1 cellular context compared by ENCODE assay signal in the genomic region with DNA sequence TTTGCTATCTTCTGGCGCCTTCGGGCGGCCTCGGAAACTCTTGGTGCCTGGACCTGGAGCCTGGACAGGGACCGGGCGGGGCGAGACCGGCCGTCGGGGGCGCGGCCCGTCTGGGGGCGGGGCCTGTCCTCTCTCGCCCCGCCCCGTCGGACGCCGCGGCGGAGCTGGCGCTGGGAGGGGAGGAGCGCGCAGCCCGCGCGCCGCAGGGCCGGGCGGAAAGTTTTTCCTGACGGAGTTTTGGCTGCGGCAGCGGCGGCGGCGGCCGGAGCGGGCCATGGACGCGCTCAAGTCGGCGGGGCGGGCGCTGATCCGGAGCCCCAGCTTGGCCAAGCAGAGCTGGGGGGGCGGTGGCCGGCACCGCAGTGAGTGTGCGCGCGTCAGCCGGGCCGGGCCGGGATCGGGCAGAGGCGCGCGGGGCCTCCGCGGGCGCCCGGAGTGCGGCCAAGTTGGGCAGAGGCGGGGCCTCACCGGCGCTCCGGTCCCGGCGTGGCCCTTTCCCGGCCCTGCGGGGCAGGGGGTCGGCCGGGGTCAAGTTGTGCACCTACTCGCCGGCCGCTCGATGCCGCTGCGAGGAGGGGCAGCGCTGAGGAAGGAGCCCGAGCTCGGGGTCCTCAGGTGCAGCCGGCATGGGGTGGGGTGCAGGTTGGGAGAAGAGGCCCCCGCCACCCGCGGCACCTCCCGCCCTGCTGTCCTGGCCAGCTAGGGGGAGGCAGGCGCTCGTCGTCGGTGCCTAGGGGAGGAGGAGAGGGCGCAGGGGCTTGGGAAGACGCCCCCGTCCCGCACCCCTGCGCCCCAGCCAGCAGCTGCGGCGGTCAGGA.
A peak's percentile ranks its signal among the peaks of the same experiment; 100 is the strongest.
TF ChIP-seq lines count a peak whose summit lies in the region.

A gene with protein sequence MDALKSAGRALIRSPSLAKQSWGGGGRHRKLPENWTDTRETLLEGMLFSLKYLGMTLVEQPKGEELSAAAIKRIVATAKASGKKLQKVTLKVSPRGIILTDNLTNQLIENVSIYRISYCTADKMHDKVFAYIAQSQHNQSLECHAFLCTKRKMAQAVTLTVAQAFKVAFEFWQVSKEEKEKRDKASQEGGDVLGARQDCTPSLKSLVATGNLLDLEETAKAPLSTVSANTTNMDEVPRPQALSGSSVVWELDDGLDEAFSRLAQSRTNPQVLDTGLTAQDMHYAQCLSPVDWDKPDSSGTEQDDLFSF (plus strand): TSS at position 182 of the 818 bp plus-strand sequence. CDS start 93 bp downstream, at position 275.

TF ChIP-seq in HepG2, 621 proteins besides CTCF, POLR2A, EP300 and RAD21 (continued from another document and continues in another):
- TF ChIP-seq, protein P1, sequence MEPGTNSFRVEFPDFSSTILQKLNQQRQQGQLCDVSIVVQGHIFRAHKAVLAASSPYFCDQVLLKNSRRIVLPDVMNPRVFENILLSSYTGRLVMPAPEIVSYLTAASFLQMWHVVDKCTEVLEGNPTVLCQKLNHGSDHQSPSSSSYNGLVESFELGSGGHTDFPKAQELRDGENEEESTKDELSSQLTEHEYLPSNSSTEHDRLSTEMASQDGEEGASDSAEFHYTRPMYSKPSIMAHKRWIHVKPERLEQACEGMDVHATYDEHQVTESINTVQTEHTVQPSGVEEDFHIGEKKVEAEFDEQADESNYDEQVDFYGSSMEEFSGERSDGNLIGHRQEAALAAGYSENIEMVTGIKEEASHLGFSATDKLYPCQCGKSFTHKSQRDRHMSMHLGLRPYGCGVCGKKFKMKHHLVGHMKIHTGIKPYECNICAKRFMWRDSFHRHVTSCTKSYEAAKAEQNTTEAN (CRISPR knock-in tag; conservative IDR thresholded peaks at IDR 0.05), result no peak
- no peak for TF ChIP-seq ZKSCAN8 (CRISPR knock-in tag; IDR thresholded peaks at IDR 0.05; ENCODE audit: borderline replicate concordance)
- no peak for TF ChIP-seq ZNF101 (CRISPR knock-in tag; IDR thresholded peaks at IDR 0.05; ENCODE audit: borderline replicate concordance, low read depth)
- no peak for TF ChIP-seq ZNF879 (CRISPR knock-in tag; IDR thresholded peaks at IDR 0.05)
- no peak for TF ChIP-seq ZNF703 (CRISPR knock-in tag; IDR thresholded peaks at IDR 0.05; ENCODE audit: borderline replicate concordance)
- TF ChIP-seq ZNF296 (CRISPR knock-in tag; conservative IDR thresholded peaks at IDR 0.05), result no peak
- no peak for TF ChIP-seq ZNF83 (CRISPR knock-in tag; IDR thresholded peaks at IDR 0.05; ENCODE audit: borderline replicate concordance)
- TF ChIP-seq MZF1 (CRISPR knock-in tag; IDR thresholded peaks at IDR 0.05; ENCODE audit: borderline replicate concordance), result no peak
- TF ChIP-seq ZNF180 (CRISPR knock-in tag; IDR thresholded peaks at IDR 0.05; ENCODE audit: borderline replicate concordance, low read depth), result no peak
- 0 out of 2 replicates have a peak, but pooled peaks have one; percentile 59 for TF ChIP-seq ZNF790 (CRISPR knock-in tag; IDR thresholded peaks at IDR 0.05; ENCODE audit: borderline replicate concordance)
- peak; percentile 31 for TF ChIP-seq ASH2L (IDR thresholded peaks at IDR 0.05; ENCODE audit: insufficient read length, low read depth, low read length)
- TF ChIP-seq, protein P2, sequence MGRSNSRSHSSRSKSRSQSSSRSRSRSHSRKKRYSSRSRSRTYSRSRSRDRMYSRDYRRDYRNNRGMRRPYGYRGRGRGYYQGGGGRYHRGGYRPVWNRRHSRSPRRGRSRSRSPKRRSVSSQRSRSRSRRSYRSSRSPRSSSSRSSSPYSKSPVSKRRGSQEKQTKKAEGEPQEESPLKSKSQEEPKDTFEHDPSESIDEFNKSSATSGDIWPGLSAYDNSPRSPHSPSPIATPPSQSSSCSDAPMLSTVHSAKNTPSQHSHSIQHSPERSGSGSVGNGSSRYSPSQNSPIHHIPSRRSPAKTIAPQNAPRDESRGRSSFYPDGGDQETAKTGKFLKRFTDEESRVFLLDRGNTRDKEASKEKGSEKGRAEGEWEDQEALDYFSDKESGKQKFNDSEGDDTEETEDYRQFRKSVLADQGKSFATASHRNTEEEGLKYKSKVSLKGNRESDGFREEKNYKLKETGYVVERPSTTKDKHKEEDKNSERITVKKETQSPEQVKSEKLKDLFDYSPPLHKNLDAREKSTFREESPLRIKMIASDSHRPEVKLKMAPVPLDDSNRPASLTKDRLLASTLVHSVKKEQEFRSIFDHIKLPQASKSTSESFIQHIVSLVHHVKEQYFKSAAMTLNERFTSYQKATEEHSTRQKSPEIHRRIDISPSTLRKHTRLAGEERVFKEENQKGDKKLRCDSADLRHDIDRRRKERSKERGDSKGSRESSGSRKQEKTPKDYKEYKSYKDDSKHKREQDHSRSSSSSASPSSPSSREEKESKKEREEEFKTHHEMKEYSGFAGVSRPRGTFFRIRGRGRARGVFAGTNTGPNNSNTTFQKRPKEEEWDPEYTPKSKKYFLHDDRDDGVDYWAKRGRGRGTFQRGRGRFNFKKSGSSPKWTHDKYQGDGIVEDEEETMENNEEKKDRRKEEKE (IDR thresholded peaks at IDR 0.05), result no peak
- no peak for TF ChIP-seq ZNF234 (CRISPR knock-in tag; conservative IDR thresholded peaks at IDR 0.05)
- TF ChIP-seq, protein P3, sequence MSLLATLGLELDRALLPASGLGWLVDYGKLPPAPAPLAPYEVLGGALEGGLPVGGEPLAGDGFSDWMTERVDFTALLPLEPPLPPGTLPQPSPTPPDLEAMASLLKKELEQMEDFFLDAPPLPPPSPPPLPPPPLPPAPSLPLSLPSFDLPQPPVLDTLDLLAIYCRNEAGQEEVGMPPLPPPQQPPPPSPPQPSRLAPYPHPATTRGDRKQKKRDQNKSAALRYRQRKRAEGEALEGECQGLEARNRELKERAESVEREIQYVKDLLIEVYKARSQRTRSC (CRISPR knock-in tag; IDR thresholded peaks at IDR 0.05; ENCODE audit: low read depth), result no peak
- TF ChIP-seq ZMYM3 (CRISPR knock-in tag; IDR thresholded peaks at IDR 0.05), result no peak
- peak; percentile 33 for TF ChIP-seq YY1 (IDR thresholded peaks at IDR 0.05; ENCODE audit: insufficient read depth, insufficient replicate concordance, low read depth, low read length)
- TF ChIP-seq, protein P4, sequence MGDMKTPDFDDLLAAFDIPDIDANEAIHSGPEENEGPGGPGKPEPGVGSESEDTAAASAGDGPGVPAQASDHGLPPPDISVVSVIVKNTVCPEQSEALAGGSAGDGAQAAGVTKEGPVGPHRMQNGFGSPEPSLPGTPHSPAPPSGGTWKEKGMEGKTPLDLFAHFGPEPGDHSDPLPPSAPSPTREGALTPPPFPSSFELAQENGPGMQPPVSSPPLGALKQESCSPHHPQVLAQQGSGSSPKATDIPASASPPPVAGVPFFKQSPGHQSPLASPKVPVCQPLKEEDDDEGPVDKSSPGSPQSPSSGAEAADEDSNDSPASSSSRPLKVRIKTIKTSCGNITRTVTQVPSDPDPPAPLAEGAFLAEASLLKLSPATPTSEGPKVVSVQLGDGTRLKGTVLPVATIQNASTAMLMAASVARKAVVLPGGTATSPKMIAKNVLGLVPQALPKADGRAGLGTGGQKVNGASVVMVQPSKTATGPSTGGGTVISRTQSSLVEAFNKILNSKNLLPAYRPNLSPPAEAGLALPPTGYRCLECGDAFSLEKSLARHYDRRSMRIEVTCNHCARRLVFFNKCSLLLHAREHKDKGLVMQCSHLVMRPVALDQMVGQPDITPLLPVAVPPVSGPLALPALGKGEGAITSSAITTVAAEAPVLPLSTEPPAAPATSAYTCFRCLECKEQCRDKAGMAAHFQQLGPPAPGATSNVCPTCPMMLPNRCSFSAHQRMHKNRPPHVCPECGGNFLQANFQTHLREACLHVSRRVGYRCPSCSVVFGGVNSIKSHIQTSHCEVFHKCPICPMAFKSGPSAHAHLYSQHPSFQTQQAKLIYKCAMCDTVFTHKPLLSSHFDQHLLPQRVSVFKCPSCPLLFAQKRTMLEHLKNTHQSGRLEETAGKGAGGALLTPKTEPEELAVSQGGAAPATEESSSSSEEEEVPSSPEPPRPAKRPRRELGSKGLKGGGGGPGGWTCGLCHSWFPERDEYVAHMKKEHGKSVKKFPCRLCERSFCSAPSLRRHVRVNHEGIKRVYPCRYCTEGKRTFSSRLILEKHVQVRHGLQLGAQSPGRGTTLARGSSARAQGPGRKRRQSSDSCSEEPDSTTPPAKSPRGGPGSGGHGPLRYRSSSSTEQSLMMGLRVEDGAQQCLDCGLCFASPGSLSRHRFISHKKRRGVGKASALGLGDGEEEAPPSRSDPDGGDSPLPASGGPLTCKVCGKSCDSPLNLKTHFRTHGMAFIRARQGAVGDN (CRISPR knock-in tag; IDR thresholded peaks at IDR 0.05), result peak; percentile 49
- TF ChIP-seq ZIK1 (CRISPR knock-in tag; IDR thresholded peaks at IDR 0.05; ENCODE audit: borderline replicate concordance, low read depth), result peak; percentile 56; the same call in 1 of the 2 replicates
- TF ChIP-seq, protein P5, sequence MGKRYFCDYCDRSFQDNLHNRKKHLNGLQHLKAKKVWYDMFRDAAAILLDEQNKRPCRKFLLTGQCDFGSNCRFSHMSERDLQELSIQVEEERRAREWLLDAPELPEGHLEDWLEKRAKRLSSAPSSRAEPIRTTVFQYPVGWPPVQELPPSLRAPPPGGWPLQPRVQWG (CRISPR knock-in tag; IDR thresholded peaks at IDR 0.05; ENCODE audit: borderline replicate concordance, low read depth), result no peak
- no peak for TF ChIP-seq RORA (CRISPR knock-in tag; IDR thresholded peaks at IDR 0.05)
- TF ChIP-seq ZNF709 (CRISPR knock-in tag; IDR thresholded peaks at IDR 0.05), result peak; percentile 28; the same call in 1 of the 2 replicates
- no peak for TF ChIP-seq ZNF782 (CRISPR knock-in tag; IDR thresholded peaks at IDR 0.05; ENCODE audit: borderline replicate concordance)
- 0 out of 2 replicates have a peak, but pooled peaks have one; percentile 37 for TF ChIP-seq ZNF674 (CRISPR knock-in tag; IDR thresholded peaks at IDR 0.05; ENCODE audit: low read depth)
- TF ChIP-seq ZNF282 (IDR thresholded peaks at IDR 0.05; ENCODE audit: partially characterized antibody), result no peak
- TF ChIP-seq NR3C1 (CRISPR knock-in tag; IDR thresholded peaks at IDR 0.05), result no peak
- TF ChIP-seq PAX8 (CRISPR knock-in tag; IDR thresholded peaks at IDR 0.05; ENCODE audit: borderline replicate concordance), result no peak
- TF ChIP-seq MIXL1 (CRISPR knock-in tag; IDR thresholded peaks at IDR 0.05), result no peak
- peak; percentile 38; the same call in 1 of the 2 replicates for TF ChIP-seq MYC (CRISPR knock-in tag; IDR thresholded peaks at IDR 0.05; ENCODE audit: borderline replicate concordance)
- TF ChIP-seq STAG1 (CRISPR knock-in tag; IDR thresholded peaks at IDR 0.05), result no peak
- TF ChIP-seq, protein P6, sequence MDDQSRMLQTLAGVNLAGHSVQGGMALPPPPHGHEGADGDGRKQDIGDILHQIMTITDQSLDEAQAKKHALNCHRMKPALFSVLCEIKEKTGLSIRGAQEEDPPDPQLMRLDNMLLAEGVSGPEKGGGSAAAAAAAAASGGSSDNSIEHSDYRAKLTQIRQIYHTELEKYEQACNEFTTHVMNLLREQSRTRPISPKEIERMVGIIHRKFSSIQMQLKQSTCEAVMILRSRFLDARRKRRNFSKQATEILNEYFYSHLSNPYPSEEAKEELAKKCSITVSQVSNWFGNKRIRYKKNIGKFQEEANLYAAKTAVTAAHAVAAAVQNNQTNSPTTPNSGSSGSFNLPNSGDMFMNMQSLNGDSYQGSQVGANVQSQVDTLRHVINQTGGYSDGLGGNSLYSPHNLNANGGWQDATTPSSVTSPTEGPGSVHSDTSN (CRISPR knock-in tag; IDR thresholded peaks at IDR 0.05; ENCODE audit: borderline replicate concordance), result no peak
- TF ChIP-seq ZFP62 (CRISPR knock-in tag; IDR thresholded peaks at IDR 0.05), result no peak
- no peak for TF ChIP-seq PAWR (CRISPR knock-in tag; IDR thresholded peaks at IDR 0.05; ENCODE audit: borderline replicate concordance)
- TF ChIP-seq PCBP2 (optimal IDR thresholded peaks at IDR 0.05; ENCODE audit: low read depth, low read length, poor library complexity, severe bottlenecking), result no peak
- TF ChIP-seq SIN3A (IDR thresholded peaks at IDR 0.05; ENCODE audit: borderline replicate concordance, low read depth, low read length), result no peak
- no peak for TF ChIP-seq ZNF746 (CRISPR knock-in tag; IDR thresholded peaks at IDR 0.05)
- no peak for TF ChIP-seq POLR2AphosphoS2 (IDR thresholded peaks at IDR 0.05; ENCODE audit: low read depth, low read length)
- peak; percentile 80 for TF ChIP-seq SP4 (CRISPR knock-in tag; IDR thresholded peaks at IDR 0.05)
- TF ChIP-seq ZFP36 (IDR thresholded peaks at IDR 0.05; ENCODE audit: borderline replicate concordance, low read depth, low read length, partially characterized antibody), result no peak
- TF ChIP-seq, protein P7, sequence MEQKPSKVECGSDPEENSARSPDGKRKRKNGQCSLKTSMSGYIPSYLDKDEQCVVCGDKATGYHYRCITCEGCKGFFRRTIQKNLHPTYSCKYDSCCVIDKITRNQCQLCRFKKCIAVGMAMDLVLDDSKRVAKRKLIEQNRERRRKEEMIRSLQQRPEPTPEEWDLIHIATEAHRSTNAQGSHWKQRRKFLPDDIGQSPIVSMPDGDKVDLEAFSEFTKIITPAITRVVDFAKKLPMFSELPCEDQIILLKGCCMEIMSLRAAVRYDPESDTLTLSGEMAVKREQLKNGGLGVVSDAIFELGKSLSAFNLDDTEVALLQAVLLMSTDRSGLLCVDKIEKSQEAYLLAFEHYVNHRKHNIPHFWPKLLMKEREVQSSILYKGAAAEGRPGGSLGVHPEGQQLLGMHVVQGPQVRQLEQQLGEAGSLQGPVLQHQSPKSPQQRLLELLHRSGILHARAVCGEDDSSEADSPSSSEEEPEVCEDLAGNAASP (CRISPR knock-in tag; IDR thresholded peaks at IDR 0.05; ENCODE audit: borderline replicate concordance), result 0 out of 2 replicates have a peak, but pooled peaks have one; percentile 2
- peak; percentile 14 for TF ChIP-seq AGO2 (optimal IDR thresholded peaks at IDR 0.05; ENCODE audit: low read depth, low read length)
- peak; percentile 75; the same call in 1 of the 2 replicates for TF ChIP-seq ZNF713 (CRISPR knock-in tag; IDR thresholded peaks at IDR 0.05)
- no peak for TF ChIP-seq CCAR2 (optimal IDR thresholded peaks at IDR 0.05; ENCODE audit: low read depth, low read length)
- no peak for TF ChIP-seq FIP1L1 (IDR thresholded peaks at IDR 0.05; ENCODE audit: borderline replicate concordance, insufficient read depth, low read depth, low read length)
- no peak for TF ChIP-seq POGZ (CRISPR knock-in tag; IDR thresholded peaks at IDR 0.05)
- TF ChIP-seq MTA1 (CRISPR knock-in tag; IDR thresholded peaks at IDR 0.05; ENCODE audit: borderline replicate concordance), result no peak
- TF ChIP-seq ZNF563 (CRISPR knock-in tag; IDR thresholded peaks at IDR 0.05), result peak; percentile 55; the same call in 1 of the 2 replicates
- no peak for TF ChIP-seq ZBTB8A (CRISPR knock-in tag; IDR thresholded peaks at IDR 0.05; ENCODE audit: borderline replicate concordance, low read depth)
- TF ChIP-seq, protein P8, sequence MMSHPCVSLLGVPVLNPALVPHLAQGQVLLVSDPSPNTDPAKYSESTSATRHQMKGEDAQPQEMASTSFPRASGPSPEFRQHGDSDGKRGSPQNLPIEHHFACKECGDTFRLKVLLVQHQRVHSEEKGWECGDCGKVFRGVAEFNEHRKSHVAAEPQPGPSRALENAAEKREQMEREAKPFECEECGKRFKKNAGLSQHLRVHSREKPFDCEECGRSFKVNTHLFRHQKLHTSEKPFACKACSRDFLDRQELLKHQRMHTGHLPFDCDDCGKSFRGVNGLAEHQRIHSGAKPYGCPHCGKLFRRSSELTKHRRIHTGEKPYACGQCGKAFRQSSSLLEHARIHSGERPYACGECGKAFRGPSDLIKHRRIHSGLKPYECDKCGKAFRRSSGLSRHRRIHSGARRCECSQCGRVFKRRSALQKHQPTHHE (CRISPR knock-in tag; IDR thresholded peaks at IDR 0.05; ENCODE audit: borderline replicate concordance), result no peak
- no peak for TF ChIP-seq ARID2 (CRISPR knock-in tag; IDR thresholded peaks at IDR 0.05; ENCODE audit: borderline replicate concordance)
- no peak for TF ChIP-seq ZNF644 (CRISPR knock-in tag; IDR thresholded peaks at IDR 0.05; ENCODE audit: low read depth)
- no peak for TF ChIP-seq FOSL2 (CRISPR knock-in tag; IDR thresholded peaks at IDR 0.05)
